ENCODE assay signal across 1 cellular context in the genomic region with DNA sequence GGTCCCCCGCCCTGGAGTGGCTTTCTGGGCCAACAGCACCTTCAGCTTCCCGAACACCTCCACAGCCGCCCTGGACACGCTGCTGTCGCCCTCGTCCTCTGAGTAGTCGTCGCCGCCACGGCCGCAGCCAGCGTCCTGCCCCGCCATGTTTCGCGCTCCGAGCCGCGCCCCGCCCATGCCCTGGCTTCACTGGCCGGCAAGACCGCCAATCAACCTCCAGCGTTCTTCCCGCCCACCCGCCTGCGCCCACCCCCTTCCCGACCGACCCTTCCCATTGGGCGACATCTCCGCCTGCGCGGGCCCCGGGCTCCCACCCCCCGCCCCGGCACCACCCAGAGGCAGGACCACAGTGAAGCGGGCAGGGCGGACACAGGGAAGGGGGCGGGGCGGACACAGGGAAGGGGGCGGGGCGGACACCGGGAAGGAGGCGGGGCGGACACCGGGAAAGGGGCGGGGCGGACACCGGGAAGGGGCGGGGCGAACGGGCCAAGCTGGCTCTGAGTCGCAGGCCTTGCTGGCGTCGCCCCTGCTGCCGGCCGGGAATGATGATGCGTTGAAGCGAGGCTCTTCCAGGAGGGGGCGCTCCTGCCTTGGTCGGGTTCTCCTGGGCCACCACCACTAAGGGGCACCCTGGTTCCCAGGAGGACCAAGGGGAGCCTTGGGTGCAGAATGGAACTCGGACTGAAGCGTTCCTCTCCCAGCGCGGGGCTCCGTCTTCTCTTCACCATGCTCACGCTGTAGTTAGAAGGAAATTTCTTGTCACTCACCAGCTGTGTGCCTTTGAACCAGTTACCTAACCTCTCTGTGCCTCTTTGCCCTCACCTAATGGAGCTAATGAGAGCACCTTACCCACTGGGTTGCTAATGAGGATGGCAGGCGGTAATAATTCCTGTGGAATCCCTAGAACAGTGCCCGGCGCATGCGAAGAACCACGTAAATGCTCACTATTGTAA.
TF ChIP-seq lines count a peak whose summit lies in the region.

TSS of gene HAUS7 (minus strand) at position 166 of the 953 bp plus-strand sequence. CDS start at position 147, 19 bp downstream.

TF ChIP-seq in HepG2, 621 proteins besides CTCF, POLR2A, EP300 and RAD21 (continued from another document):
- TF ChIP-seq ISX (CRISPR knock-in tag; conservative IDR thresholded peaks at IDR 0.05): no peak
- 0 out of 2 replicates have a peak, but pooled peaks have one; percentile 41 for TF ChIP-seq PHF8 (CRISPR knock-in tag; IDR thresholded peaks at IDR 0.05)
- peak; percentile 68 for TF ChIP-seq RBFOX2 (IDR thresholded peaks at IDR 0.05; ENCODE audit: low read depth, low read length)
- no peak for TF ChIP-seq HNRNPK (IDR thresholded peaks at IDR 0.05; ENCODE audit: low read depth, low read length, poor library complexity, severe bottlenecking)
- TF ChIP-seq KLF12 (CRISPR knock-in tag; IDR thresholded peaks at IDR 0.05; ENCODE audit: borderline replicate concordance): 0 out of 2 replicates have a peak, but pooled peaks have one; percentile 28
- peak; percentile 88 for TF ChIP-seq TFDP2 (CRISPR knock-in tag; IDR thresholded peaks at IDR 0.05)
- no peak for TF ChIP-seq ZNF746 (CRISPR knock-in tag; IDR thresholded peaks at IDR 0.05)
- no peak for TF ChIP-seq ZNF781 (CRISPR knock-in tag; IDR thresholded peaks at IDR 0.05; ENCODE audit: borderline replicate concordance, not compliant biosample characterization)
- TF ChIP-seq STAG1 (CRISPR knock-in tag; IDR thresholded peaks at IDR 0.05): peak; percentile 81
- TF ChIP-seq, protein P1, sequence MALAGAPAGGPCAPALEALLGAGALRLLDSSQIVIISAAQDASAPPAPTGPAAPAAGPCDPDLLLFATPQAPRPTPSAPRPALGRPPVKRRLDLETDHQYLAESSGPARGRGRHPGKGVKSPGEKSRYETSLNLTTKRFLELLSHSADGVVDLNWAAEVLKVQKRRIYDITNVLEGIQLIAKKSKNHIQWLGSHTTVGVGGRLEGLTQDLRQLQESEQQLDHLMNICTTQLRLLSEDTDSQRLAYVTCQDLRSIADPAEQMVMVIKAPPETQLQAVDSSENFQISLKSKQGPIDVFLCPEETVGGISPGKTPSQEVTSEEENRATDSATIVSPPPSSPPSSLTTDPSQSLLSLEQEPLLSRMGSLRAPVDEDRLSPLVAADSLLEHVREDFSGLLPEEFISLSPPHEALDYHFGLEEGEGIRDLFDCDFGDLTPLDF (CRISPR knock-in tag; IDR thresholded peaks at IDR 0.05): peak; percentile 72; the same call in 1 of the 2 replicates
- TF ChIP-seq TARDBP (CRISPR knock-in tag; IDR thresholded peaks at IDR 0.05): no peak
- no peak for TF ChIP-seq AHR (CRISPR knock-in tag; IDR thresholded peaks at IDR 0.05)
- no peak for TF ChIP-seq MIER3 (CRISPR knock-in tag; IDR thresholded peaks at IDR 0.05; ENCODE audit: borderline replicate concordance)
- no peak for TF ChIP-seq SIX4 (CRISPR knock-in tag; IDR thresholded peaks at IDR 0.05)
- TF ChIP-seq ISL2 (CRISPR knock-in tag; IDR thresholded peaks at IDR 0.05): peak; percentile 27; the same call in 1 of the 2 replicates
- no peak for TF ChIP-seq ZNF230 (CRISPR knock-in tag; IDR thresholded peaks at IDR 0.05)
- peak; percentile 30; the same call in 1 of the 2 replicates for TF ChIP-seq ZFX (CRISPR knock-in tag; IDR thresholded peaks at IDR 0.05; ENCODE audit: low read depth)
- TF ChIP-seq KDM1A (CRISPR knock-in tag; IDR thresholded peaks at IDR 0.05): 0 out of 2 replicates have a peak, but pooled peaks have one; percentile 34
- peak; percentile 43; the same call in 1 of the 2 replicates for TF ChIP-seq ZNF777 (CRISPR knock-in tag; IDR thresholded peaks at IDR 0.05)
- no peak; the same call in 1 of the 2 replicates for TF ChIP-seq SALL1 (CRISPR knock-in tag; IDR thresholded peaks at IDR 0.05)
- no peak for TF ChIP-seq SNAI1 (CRISPR knock-in tag; IDR thresholded peaks at IDR 0.05; ENCODE audit: borderline replicate concordance)
- TF ChIP-seq SP140L (CRISPR knock-in tag; IDR thresholded peaks at IDR 0.05; ENCODE audit: borderline replicate concordance): no peak
- TF ChIP-seq CBFB (CRISPR knock-in tag; IDR thresholded peaks at IDR 0.05): no peak
- TF ChIP-seq ZMYM3 (CRISPR knock-in tag; IDR thresholded peaks at IDR 0.05): peak; percentile 80
- no peak for TF ChIP-seq MIER2 (CRISPR knock-in tag; IDR thresholded peaks at IDR 0.05)
- TF ChIP-seq ZSCAN30 (CRISPR knock-in tag; IDR thresholded peaks at IDR 0.05): no peak
- no peak for TF ChIP-seq RNF219 (CRISPR knock-in tag; IDR thresholded peaks at IDR 0.05)
- peak; percentile 16; the same call in 1 of the 2 replicates for TF ChIP-seq TAF1 (CRISPR knock-in tag; IDR thresholded peaks at IDR 0.05)
- TF ChIP-seq MXD1 (CRISPR knock-in tag; IDR thresholded peaks at IDR 0.05): 0 out of 2 replicates have a peak, but pooled peaks have one; percentile 16
- TF ChIP-seq RFXANK (CRISPR knock-in tag; IDR thresholded peaks at IDR 0.05): no peak
- TF ChIP-seq SP1 (IDR thresholded peaks at IDR 0.05): no peak
- TF ChIP-seq SP1 (CRISPR knock-in tag; IDR thresholded peaks at IDR 0.05): peak; percentile 80
- TF ChIP-seq SIN3B (IDR thresholded peaks at IDR 0.05; ENCODE audit: low read length): no peak
- peak; percentile 68; the same call in 1 of the 2 replicates for TF ChIP-seq SAP130 (CRISPR knock-in tag; IDR thresholded peaks at IDR 0.05; ENCODE audit: low read depth)
- peak; percentile 49; the same call in 1 of the 2 replicates for TF ChIP-seq SIN3A (IDR thresholded peaks at IDR 0.05; ENCODE audit: borderline replicate concordance, low read depth, low read length)
- TF ChIP-seq NFYC (CRISPR knock-in tag; IDR thresholded peaks at IDR 0.05): peak; percentile 84
- peak; percentile 36 for TF ChIP-seq MYC (CRISPR knock-in tag; IDR thresholded peaks at IDR 0.05; ENCODE audit: borderline replicate concordance)
- no peak for TF ChIP-seq KLF13 (CRISPR knock-in tag; IDR thresholded peaks at IDR 0.05)
- TF ChIP-seq ELF4 (CRISPR knock-in tag; IDR thresholded peaks at IDR 0.05; ENCODE audit: borderline replicate concordance): no peak
- peak; percentile 63; the same call in 1 of the 2 replicates for TF ChIP-seq YEATS4 (CRISPR knock-in tag; IDR thresholded peaks at IDR 0.05; ENCODE audit: borderline replicate concordance)
- TF ChIP-seq, protein P2, sequence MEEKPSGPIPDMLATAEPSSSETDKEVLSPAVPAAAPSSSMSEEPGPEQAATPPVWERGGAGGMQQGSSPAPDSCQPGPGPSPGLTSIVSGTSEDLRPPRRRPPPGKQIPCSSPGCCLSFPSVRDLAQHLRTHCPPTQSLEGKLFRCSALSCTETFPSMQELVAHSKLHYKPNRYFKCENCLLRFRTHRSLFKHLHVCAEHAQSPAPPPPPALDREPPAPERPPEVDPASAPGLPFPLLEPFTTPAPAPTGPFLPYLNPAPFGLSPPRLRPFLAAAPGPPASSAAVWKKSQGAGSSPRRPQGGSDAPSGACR (CRISPR knock-in tag; IDR thresholded peaks at IDR 0.05): no peak
- peak; percentile 67 for TF ChIP-seq HDAC1 (CRISPR knock-in tag; IDR thresholded peaks at IDR 0.05)
- TF ChIP-seq, protein P3, sequence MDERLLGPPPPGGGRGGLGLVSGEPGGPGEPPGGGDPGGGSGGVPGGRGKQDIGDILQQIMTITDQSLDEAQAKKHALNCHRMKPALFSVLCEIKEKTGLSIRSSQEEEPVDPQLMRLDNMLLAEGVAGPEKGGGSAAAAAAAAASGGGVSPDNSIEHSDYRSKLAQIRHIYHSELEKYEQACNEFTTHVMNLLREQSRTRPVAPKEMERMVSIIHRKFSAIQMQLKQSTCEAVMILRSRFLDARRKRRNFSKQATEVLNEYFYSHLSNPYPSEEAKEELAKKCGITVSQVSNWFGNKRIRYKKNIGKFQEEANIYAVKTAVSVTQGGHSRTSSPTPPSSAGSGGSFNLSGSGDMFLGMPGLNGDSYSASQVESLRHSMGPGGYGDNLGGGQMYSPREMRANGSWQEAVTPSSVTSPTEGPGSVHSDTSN (CRISPR knock-in tag; IDR thresholded peaks at IDR 0.05): peak; percentile 85
- TF ChIP-seq ZNF768 (CRISPR knock-in tag; IDR thresholded peaks at IDR 0.05): peak; percentile 96
- TF ChIP-seq E2F2 (CRISPR knock-in tag; IDR thresholded peaks at IDR 0.05; ENCODE audit: borderline replicate concordance): no peak
- TF ChIP-seq FOXA3 (CRISPR knock-in tag; IDR thresholded peaks at IDR 0.05): no peak
- TF ChIP-seq NCOR1 (IDR thresholded peaks at IDR 0.05; ENCODE audit: borderline replicate concordance, low read length): no peak
- TF ChIP-seq ZNF556 (CRISPR knock-in tag; IDR thresholded peaks at IDR 0.05; ENCODE audit: borderline replicate concordance): no peak
